Comparison of ENCODE assay signal across 8 cellular contexts in genomic region chr2:178450574-178451429, GRCh38. TPM values are rescaled to one million over a fixed set of nuclear protein-coding genes. Genes with fewer than 3 reads are reported as not detected.
DNase-seq lines count a peak whose midpoint lies in the region; ATAC-seq and TF ChIP-seq lines count a peak whose summit lies in the region.

PJVK (plus strand) TSS chr2:178451378; CDS start chr2:178453410, 2,032 bp downstream.
PRKRA (minus strand) TSS chr2:178451175; CDS start chr2:178451030, 145 bp downstream.

- H3K36me3 ChIP-seq in BLaER1 (peaks cover 25% of the 10 kb centered on the region), colonic mucosa (no peaks in the 10 kb centered on the region)

- DNase-seq in NCI-H524 treated with DMSO at 0.1 percent for 48 hours (lab: John Stamatoyannopoulos, UW) (peak; percentile 64), colonic mucosa (peak; percentile 98), left colon (peak; percentile 97 to 98)
- DNase-seq in activated CD4-positive, alpha-beta T cell treated with anti-CD3 and anti-CD28 coated beads for 48 hours = peak; percentile 97
- DNase-seq in stimulated activated CD4-positive, alpha-beta T cell treated with anti-CD3 and anti-CD28 coated beads, Interleukin-1b, Interleukin-23, amount 100 ng/mL, for 4 hours (ENCODE audit: low read depth in 2 of 2) = peak; percentile 96 to 97

- no peaks in the 10 kb centered on the region for H3K27me3 ChIP-seq in BLaER1
- H3K27me3 ChIP-seq in colonic mucosa = no peaks in the 10 kb centered on the region

- peak within 1 kb of the TSS; percentile 78 for H3K4me3 ChIP-seq in BLaER1
- H3K4me3 ChIP-seq in colonic mucosa = peak within 1 kb of the TSS; percentile 89

- H4K20me1 ChIP-seq in BLaER1 = peaks cover 31% of the 10 kb centered on the region

- TF ChIP-seq CTCF in colonic mucosa (IDR thresholded peaks at IDR 0.05) = no peak

- H3K4me1 ChIP-seq in BLaER1 = peaks cover 28% of the 10 kb centered on the region
- H3K4me1 ChIP-seq in colonic mucosa = peaks cover 5% of the 10 kb centered on the region

- intact Hi-C loops in colonic mucosa (cut with DNase I) = no loop called here
- intact Hi-C loops in left colon (cut with DNase I, micrococcal nuclease) = no loop called here

- peak within 1 kb of the TSS; percentile 96 for H3K9ac ChIP-seq in BLaER1
- peak within 1 kb of the TSS; percentile 85 to 96 for H3K9ac ChIP-seq in colonic mucosa (ENCODE audit: low read depth in 2 of 2, low read length in 2 of 2)

- H3K9me3 ChIP-seq in BLaER1 (no peaks in the 10 kb centered on the region), colonic mucosa (no peaks in the 10 kb centered on the region)

- ATAC-seq in GM19324 (IDR thresholded peaks at IDR 0.05; ENCODE audit: low FRiP score, unreplicated experiment) (peak; percentile 89), HG03460 (IDR thresholded peaks at IDR 0.05; ENCODE audit: unreplicated experiment) (peak; percentile 77), left colon (peak; percentile 93)

- H3K4me2 ChIP-seq in BLaER1 = peak within 1 kb of the TSS; percentile 95

- H3K27ac ChIP-seq in BLaER1 = peak within 1 kb of the TSS; percentile 99
- H3K27ac ChIP-seq in colonic mucosa = peak within 1 kb of the TSS; percentile 99

RNA-seq across cellular contexts. Expression of gene PJVK, which starts in this region (rescaled TPM):
- 1 to 10 TPM in 1 of 2 donors, under 1 TPM in 1; 0.96 to 1.8 TPM for total RNA-seq in colonic mucosa
- 1 to 10 TPM; 1.1 TPM for total RNA-seq in left colon

RNA-seq across cellular contexts. Expression of gene PRKRA, which starts in this region (rescaled TPM):
- total RNA-seq in colonic mucosa (10 to 100 TPM; 34.0 to 37.1 TPM), left colon (10 to 100 TPM; 31.1 to 31.4 TPM)

Comparison
In these comparisons a context has a peak if more than half of its experiments do, and no peak if none do; other contexts are left out.
1. Peak in every context shown above with its lines: DNase-seq, ATAC-seq, H3K4me3 ChIP-seq and H3K27ac ChIP-seq.